Comparison of ENCODE assay signal across 8 cellular contexts in genomic region chr14:22536853-22537338, GRCh38. TPM values are rescaled to one million over a fixed set of nuclear protein-coding genes. Genes with fewer than 3 reads are reported as not detected.
DNase-seq lines count a peak whose midpoint lies in the region; ATAC-seq and TF ChIP-seq lines count a peak whose summit lies in the region.

No MANE protein-coding gene starts in this region.

- no peaks in the 10 kb centered on the region for H3K79me1 ChIP-seq in IMR-90 (ENCODE audit: low read depth in 1 of 2, low read length in 2 of 2)

- CTCF ChIA-PET in IMR-90 (lab: Yijun Ruan, JAX) = interaction anchor here (1.3 kb wide), 1 partner anchor 14 kb away, joined by 3 read pairs; no protein-coding TSS in a partner anchor
- CTCF ChIA-PET in naive thymus-derived CD4-positive, alpha-beta T cell (lab: Charles Lee) = interaction anchor here (0.7 to 2.7 kb wide), 6 partner anchors 8 to 813 kb away, joined by 3 to 12 read pairs (median 4); no protein-coding TSS in a partner anchor

- H3K4me1 ChIP-seq in IMR-90 (ENCODE audit: control insufficient read depth, insufficient read depth, low read length) = peaks cover 12% of the 10 kb centered on the region
- H3K4me1 ChIP-seq in naive thymus-derived CD4-positive, alpha-beta T cell (ENCODE audit: control insufficient read depth in 2 of 2, insufficient read depth in 2 of 2, low read length in 2 of 2) = peaks cover 94 to 97% of the 10 kb centered on the region in 2 donors
- peaks cover 52% of the 10 kb centered on the region for H3K4me1 ChIP-seq in suprapubic skin

- H3K27me3 ChIP-seq in IMR-90 (ENCODE audit: control insufficient read depth, insufficient read depth, low read length) (no peaks in the 10 kb centered on the region), suprapubic skin (no peaks in the 10 kb centered on the region)
- H3K27me3 ChIP-seq in naive thymus-derived CD4-positive, alpha-beta T cell (ENCODE audit: control insufficient read depth in 2 of 2, insufficient read depth in 2 of 2, low read length in 2 of 2) = no peaks in the 10 kb centered on the region

- no peak for TF ChIP-seq RAD21 in IMR-90 (IDR thresholded peaks at IDR 0.05; ENCODE audit: low read length)

- in situ Hi-C loops in Caki2 (cut with HindIII; ENCODE audit: low pct_unique_long_range_greater_than_20kb, low sequenced_read_pairs) (no loop called here), IMR-90 (cut with MboI; ENCODE audit: low sequenced_read_pairs) (loop anchor here (25.0 kb wide), 1 partner anchor 775 kb away; the partner anchor contains the start of genes BCL2L2, PABPN1 and PPP1R3E)

- H3K36me3 Mint-ChIP-seq in naive thymus-derived CD4-positive, alpha-beta T cell = peaks cover 22 to 92% (median 87%) of the 10 kb centered on the region in 5 donors

- peak overlapping the region; percentile 94 for H3K4ac ChIP-seq in IMR-90 (ENCODE audit: low read depth, low read length)

- peak overlapping the region; percentile 93 for H3K14ac ChIP-seq in IMR-90 (replicated peaks; ENCODE audit: low read depth, low read length)

- POLR2A ChIA-PET in IMR-90 (lab: Charles Lee; ENCODE audit: unreplicated experiment) = no interaction called here
- POLR2A ChIA-PET in naive thymus-derived CD4-positive, alpha-beta T cell (lab: Charles Lee) = interaction anchor here (0.6 to 12.9 kb wide), 13 partner anchors 8 to 813 kb away, joined by 3 to 458 read pairs (median 5); no protein-coding TSS in a partner anchor

- no peak for TF ChIP-seq POLR2A in IMR-90 (IDR thresholded peaks at IDR 0.05; ENCODE audit: low read depth, low read length)
- no peak for TF ChIP-seq POLR2A in suprapubic skin (IDR thresholded peaks at IDR 0.05)

- peak overlapping the region; percentile 77; the same call in 2 of the 3 replicates for H2BK15ac ChIP-seq in IMR-90 (ENCODE audit: low read depth, low read length)

- intact Hi-C loops in IMR-90 (cut with micrococcal nuclease) = loop anchor here (10.0 kb wide), 1 partner anchor 342 kb away; no protein-coding TSS in a partner anchor
- intact Hi-C loops in naive thymus-derived CD4-positive, alpha-beta T cell (cut with micrococcal nuclease) = loop anchor here (1.0 to 2.0 kb wide), 9 partner anchors 8 to 33 kb away; no protein-coding TSS in a partner anchor

- H3K9ac ChIP-seq in IMR-90 (ENCODE audit: low read depth, low read length) = peak overlapping the region; percentile 48

- H3K4me3 ChIP-seq in IMR-90 (ENCODE audit: insufficient read depth, low read depth, low read length) (no peak overlapping the region), suprapubic skin (no peak overlapping the region)
- H3K4me3 ChIP-seq in naive thymus-derived CD4-positive, alpha-beta T cell (ENCODE audit: low read length) = peak overlapping the region; percentile 46

- peak overlapping the region; percentile 78 for H2AK9ac ChIP-seq in IMR-90 (replicated peaks; ENCODE audit: low read depth, low read length, poor library complexity)

- dilution Hi-C loops in IMR-90 (cut with HindIII; ENCODE audit: low sequenced_read_pairs, unreplicated experiment) = no loop called here

- ATAC-seq in GM21515 (IDR thresholded peaks at IDR 0.05; ENCODE audit: unreplicated experiment) (peak; percentile 55), IMR-90 (ENCODE audit: low read depth) (peak; percentile 96), GM19455 (IDR thresholded peaks at IDR 0.05; ENCODE audit: unreplicated experiment) (no peak)
- peak; percentile 88 for ATAC-seq in naive thymus-derived CD4-positive, alpha-beta T cell

- peak overlapping the region; percentile 67 for H2AFZ ChIP-seq in IMR-90 (replicated peaks; ENCODE audit: low read length, poor library complexity)

- H4K8ac ChIP-seq in IMR-90 (ENCODE audit: low read depth in 2 of 2, low read length in 2 of 2) = peak overlapping the region; percentile 56 to 97

- H3K27ac Mint-ChIP-seq in naive thymus-derived CD4-positive, alpha-beta T cell = peak overlapping the region; percentile 92 to 99 (median 94)

- H4K91ac ChIP-seq in IMR-90 (ENCODE audit: insufficient read depth, low read depth, low read length) = peak overlapping the region; percentile 92

- H2BK5ac ChIP-seq in IMR-90 (ENCODE audit: low read depth, low read length, poor library complexity, severe bottlenecking) = peak overlapping the region; percentile 92

- DNase-seq in Caki2 (ENCODE audit: low read depth) (peak; percentile 71), IMR-90 (peak; percentile 98), suprapubic skin (ENCODE audit: low spot score in 2 of 2) (peak in 1 of 2 donors; percentile 80)
- peak; percentile 77 for DNase-seq in activated CD4-positive, alpha-beta T cell treated with anti-CD3 and anti-CD28 coated beads, Interleukin-2, amount 50 U/mL, for 1 hour
- DNase-seq in effector CD4-positive, alpha-beta T cell = peak; percentile 82
- peak in 2 of 9 donors; percentile 75 to 90 for DNase-seq in naive thymus-derived CD4-positive, alpha-beta T cell

- H3K36me3 ChIP-seq in IMR-90 (ENCODE audit: control insufficient read depth, insufficient read depth, low read length) (no peaks in the 10 kb centered on the region), suprapubic skin (no peaks in the 10 kb centered on the region)
- peaks cover 21 to 85% (median 84%) of the 10 kb centered on the region in 3 experiments for H3K36me3 ChIP-seq in naive thymus-derived CD4-positive, alpha-beta T cell (ENCODE audit: control insufficient read depth in 2 of 3, insufficient read depth in 3 of 3, low read length in 3 of 3)

- peak overlapping the region; percentile 91 for H4K5ac ChIP-seq in IMR-90 (ENCODE audit: low read depth, low read length)

- no peak for TF ChIP-seq CTCF in IMR-90 (conservative IDR thresholded peaks at IDR 0.05; ENCODE audit: low read depth, low read length)
- TF ChIP-seq CTCF in suprapubic skin (IDR thresholded peaks at IDR 0.05) = no peak

- H3K4me1 Mint-ChIP-seq in naive thymus-derived CD4-positive, alpha-beta T cell = peaks cover 61 to 100% (median 97%) of the 10 kb centered on the region in 7 donors

- H2BK20ac ChIP-seq in IMR-90 (ENCODE audit: low read depth, low read length) = peak overlapping the region; percentile 100

- H3K56ac ChIP-seq in IMR-90 (ENCODE audit: extremely low read depth, insufficient read depth, low read length) = peak overlapping the region; percentile 64; the same call in 1 of the 2 replicates

- H3K9me3 ChIP-seq in IMR-90 (ENCODE audit: control insufficient read depth, insufficient read depth, low read length) (no peaks in the 10 kb centered on the region), suprapubic skin (no peaks in the 10 kb centered on the region)
- no peaks in the 10 kb centered on the region for H3K9me3 ChIP-seq in naive thymus-derived CD4-positive, alpha-beta T cell (ENCODE audit: control insufficient read depth in 2 of 3, low read length in 3 of 3)

- peak overlapping the region; percentile 97 for H2BK120ac ChIP-seq in IMR-90 (ENCODE audit: low read depth, low read length)

- peak overlapping the region; percentile 96 for H3K18ac ChIP-seq in IMR-90 (ENCODE audit: low read depth, low read length)

- H3K27ac ChIP-seq in IMR-90 (ENCODE audit: insufficient read depth, low read length) = peak overlapping the region; percentile 93
- H3K27ac ChIP-seq in naive thymus-derived CD4-positive, alpha-beta T cell (ENCODE audit: low read depth, low read length) = peak overlapping the region; percentile 90
- peak overlapping the region; percentile 64 for H3K27ac ChIP-seq in suprapubic skin

- peak overlapping the region; percentile 79 to 93 (median 87) for H3K4me3 Mint-ChIP-seq in naive thymus-derived CD4-positive, alpha-beta T cell

- peak overlapping the region; percentile 89; the same call in 1 of the 2 replicates for H2AK5ac ChIP-seq in IMR-90 (ENCODE audit: low read depth, low read length)

- H3K9me3 Mint-ChIP-seq in naive thymus-derived CD4-positive, alpha-beta T cell = no peaks in the 10 kb centered on the region

- no peaks in the 10 kb centered on the region for H3K27me3 Mint-ChIP-seq in naive thymus-derived CD4-positive, alpha-beta T cell

- peak overlapping the region; percentile 90 for H3K4me2 ChIP-seq in IMR-90 (ENCODE audit: low read depth, low read length)

- no peak for TF ChIP-seq EP300 in suprapubic skin (IDR thresholded peaks at IDR 0.05)

- peak overlapping the region; percentile 85 for H3K23ac ChIP-seq in IMR-90 (ENCODE audit: low read depth, low read length)

- H4K20me1 ChIP-seq in IMR-90 (ENCODE audit: insufficient read depth, low read length) = no peaks in the 10 kb centered on the region

- no CpG with 5 or more reads among the region's 6 CpGs for WGBS in IMR-90 (ENCODE audit: extremely low coverage in 2 of 2, insufficient read length in 1 of 2), 2 experiments
- WGBS in suprapubic skin = 12% methylated on average over 6 of the region's 6 CpGs

- peaks cover 13% of the 10 kb centered on the region for H3K9me1 ChIP-seq in IMR-90 (ENCODE audit: insufficient read depth, low read length)

- BruUV-seq in IMR-90 (replicated peaks; lab: Mats Ljungman, UMichigan) = no TSS peak

TF ChIP-seq in IMR-90, 13 proteins besides CTCF, POLR2A, EP300 and RAD21 (continues in another document):
- TF ChIP-seq ELK1 (IDR thresholded peaks at IDR 0.05; ENCODE audit: borderline replicate concordance, low read depth, low read length) = no peak
- TF ChIP-seq FOS (IDR thresholded peaks at IDR 0.05; ENCODE audit: low read depth, low read length) = peak; percentile 100
- TF ChIP-seq NFE2L2 (IDR thresholded peaks at IDR 0.05; ENCODE audit: low read depth, low read length) = peak; percentile 58; the same call in 1 of the 2 replicates
- peak; percentile 78; the same call in 1 of the 2 replicates for TF ChIP-seq MAZ (IDR thresholded peaks at IDR 0.05; ENCODE audit: borderline replicate concordance, low read depth, low read length)
- no peak for TF ChIP-seq MAFK (IDR thresholded peaks at IDR 0.05; ENCODE audit: low read depth, low read length)
- no peak for TF ChIP-seq RFX5 (IDR thresholded peaks at IDR 0.05; ENCODE audit: low read depth, low read length)
- TF ChIP-seq MXI1 (IDR thresholded peaks at IDR 0.05; ENCODE audit: borderline replicate concordance, low read depth, low read length) = peak; percentile 93; the same call in 1 of the 2 replicates

RNA-seq across cellular contexts. Expression of gene DAD1, which starts 52.1 kb away (rescaled TPM):
- total RNA-seq in Caki2 (2014; rRNA removed; shearing (Covaris generic); ENCODE audit: low replicate concordance) = 286 and 398 TPM in 2 replicates
- total RNA-seq in IMR-90 (2012; rRNA removed) = 396 and 449 TPM in 2 replicates
- 448 and 496 TPM in 2 replicates for polyA plus RNA-seq in IMR-90 (2012; rRNA removed)
- 412 and 479 TPM in 2 replicates for polyA plus RNA-seq in IMR-90 (2012; cell fraction: cytosol; rRNA removed)
- 92.7 and 197 TPM in 2 replicates for polyA plus RNA-seq in IMR-90 (2012; cell fraction: nucleus; rRNA removed; ENCODE audit: low replicate concordance)
- 100 to 1,000 TPM in 3 of 5 experiments, 10 to 100 TPM in 2; 68.8 to 157 (median 117) TPM for total RNA-seq in naive thymus-derived CD4-positive, alpha-beta T cell
- polyA plus RNA-seq in naive thymus-derived CD4-positive, alpha-beta T cell = 100 to 1,000 TPM; 766 to 777 TPM
- total RNA-seq in suprapubic skin = 100 to 1,000 TPM; 110 to 212 (median 187) TPM
